In the genomic region with DNA sequence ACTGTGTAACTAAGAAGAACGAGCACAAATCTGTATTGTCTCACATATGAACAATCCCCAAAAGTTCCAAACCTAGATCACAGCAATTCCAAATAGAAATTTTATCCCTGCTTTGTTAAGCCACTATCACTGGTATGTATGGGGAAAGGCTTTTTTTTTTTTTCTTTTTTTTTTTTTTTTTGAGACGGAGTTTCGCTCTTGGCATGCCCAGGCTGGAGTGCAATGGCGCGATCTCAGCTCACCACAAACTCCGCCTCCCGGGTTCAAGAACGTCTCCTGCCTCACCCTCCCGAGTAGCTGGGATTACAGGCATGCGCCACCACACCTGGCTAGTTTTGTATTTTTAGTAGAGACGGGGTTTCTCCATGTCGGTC, we compare ENCODE assay signal across 8 cellular contexts. TPM values are rescaled to one million over a fixed set of nuclear protein-coding genes. Genes with fewer than 3 reads are reported as not detected.
DNase-seq lines count a peak whose midpoint lies in the region; ATAC-seq and TF ChIP-seq lines count a peak whose summit lies in the region.
"Not testable (repeated sequence)": the region's sequence is repeated elsewhere in the genome, so short reads cannot be mapped to it uniquely, and the experiment has no call there.

No MANE protein-coding gene starts in this region.

- H3K4me1 Mint-ChIP-seq in CD14-positive monocyte (peaks cover 14% of the 10 kb centered on the region), HFFc6 (ENCODE audit: low read depth) (peaks cover 37% of the 10 kb centered on the region)
- H3K4me1 Mint-ChIP-seq in activated T-cell treated with anti-CD3 and anti-CD28 coated beads, Interleukin-2, amount 50 U/mL, for 24 hours (ENCODE audit: low read depth) = peaks cover 44% of the 10 kb centered on the region

- H3F3A ChIP-seq in neural cell (ENCODE audit: insufficient read depth, low read length, poor library complexity, severe bottlenecking) = not testable (repeated sequence)

- H3K4me2 ChIP-seq in neural cell (ENCODE audit: low read length) = peak overlapping the region; percentile 69

- H3K36me3 Mint-ChIP-seq in CD14-positive monocyte (peaks cover 20 to 29% of the 10 kb centered on the region in 2 donors), HFFc6 (ENCODE audit: low read depth) (peaks cover 17% of the 10 kb centered on the region; the same call in 1 of the 2 replicates)
- peaks cover 53% of the 10 kb centered on the region for H3K36me3 Mint-ChIP-seq in activated T-cell treated with anti-CD3 and anti-CD28 coated beads, Interleukin-2, amount 50 U/mL, for 24 hours (ENCODE audit: low read depth)

- not testable (repeated sequence) for H3K9me3 ChIP-seq in neural cell (ENCODE audit: low read length)

- H3K9me3 Mint-ChIP-seq in CD14-positive monocyte; HFFc6; activated T-cell treated with anti-CD3 and anti-CD28 coated beads, Interleukin-2, amount 50 U/mL, for 24 hours: not testable (repeated sequence)

- peak overlapping the region in 45 of 59 donors; percentile 49 to 97 (median 89) for H3K27ac ChIP-seq in dorsolateral prefrontal cortex
- H3K27ac ChIP-seq in neural cell (ENCODE audit: low read length) = peak overlapping the region; percentile 92

- H2AFZ ChIP-seq in neural cell (ENCODE audit: low read depth, low read length) = not testable (repeated sequence)

- peaks cover 17% of the 10 kb centered on the region for H3K79me2 ChIP-seq in neural cell (replicated peaks; ENCODE audit: insufficient read depth, low read length)

- not testable (repeated sequence) for DNase-seq in CD14-positive monocyte (ENCODE audit: low spot score); HFFc6; activated T-cell treated with anti-CD3 and anti-CD28 coated beads, Interleukin-2, amount 50 U/mL, for 24 hours; dorsolateral prefrontal cortex
- DNase-seq in OCI-M1 (lab: John Stamatoyannopoulos, UW) = peak; percentile 46
- DNase-seq in stimulated activated naive CD8-positive, alpha-beta T cell treated with anti-CD3 and anti-CD28 coated beads, Interleukin-15, Interleukin-2, amounts not matched to agents 100 U/mL and 50 U/mL, for 24 hours = peak; percentile 28

- H3K27me3 ChIP-seq in dorsolateral prefrontal cortex; neural cell (ENCODE audit: insufficient read depth, low read depth, low read length): not testable (repeated sequence)

- H3K4me3 Mint-ChIP-seq in CD14-positive monocyte (peak overlapping the region; percentile 91 to 94), HFFc6 (peak overlapping the region; percentile 99)
- peak overlapping the region; percentile 99 for H3K4me3 Mint-ChIP-seq in activated T-cell treated with anti-CD3 and anti-CD28 coated beads, Interleukin-2, amount 50 U/mL, for 24 hours

- intact Hi-C loops in CD14-positive monocyte (cut with micrococcal nuclease) (loop anchor here in 1 of 2 donors (5.0 kb wide), 1 partner anchor 428 kb away; a partner anchor contains a TSS), dorsolateral prefrontal cortex (cut with DNase I) (loop anchor here in 1 of 2 donors (1.0 kb wide), 1 partner anchor 427 kb away; a partner anchor contains a TSS)

- not testable (repeated sequence) for TF ChIP-seq CTCF in CD14-positive monocyte (IDR thresholded peaks at IDR 0.05); HFFc6 (IDR thresholded peaks at IDR 0.05); dorsolateral prefrontal cortex (IDR thresholded peaks at IDR 0.05 in 54 of 56, conservative IDR thresholded peaks at IDR 0.05 in 2 of 56; ENCODE audit: low read depth in 1 of 56, partially characterized antibody in 56 of 56); neural cell (IDR thresholded peaks at IDR 0.05; ENCODE audit: poor library complexity, severe bottlenecking)

- not testable (repeated sequence) for ATAC-seq in stimulated activated naive CD8-positive, alpha-beta T cell treated with anti-CD3 and anti-CD28 coated beads, Interleukin-15, Interleukin-2, amounts not matched to agents 100 U/mL and 50 U/mL, for 24 hours

- peak overlapping the region; percentile 96 to 99 (median 97) for H3K27ac Mint-ChIP-seq in CD14-positive monocyte
- peak overlapping the region; percentile 98 for H3K27ac Mint-ChIP-seq in HFFc6
- peak overlapping the region; percentile 99 for H3K27ac Mint-ChIP-seq in activated T-cell treated with anti-CD3 and anti-CD28 coated beads, Interleukin-2, amount 50 U/mL, for 24 hours

- H3K9ac ChIP-seq in neural cell (ENCODE audit: low read length) = peak overlapping the region; percentile 91

- H4K20me1 ChIP-seq in neural cell (ENCODE audit: insufficient read depth) = not testable (repeated sequence)

- not testable (repeated sequence) for H3K27me3 Mint-ChIP-seq in CD14-positive monocyte (ENCODE audit: low read depth in 3 of 3); HFFc6 (ENCODE audit: insufficient read depth); activated T-cell treated with anti-CD3 and anti-CD28 coated beads, Interleukin-2, amount 50 U/mL, for 24 hours

- TF ChIP-seq EP300 in neural cell (conservative IDR thresholded peaks at IDR 0.05; ENCODE audit: poor library complexity, severe bottlenecking) = not testable (repeated sequence)

- H3K9me2 ChIP-seq in neural cell (ENCODE audit: insufficient read depth, low read length) = not testable (repeated sequence)

- TF ChIP-seq RAD21 in neural cell (conservative IDR thresholded peaks at IDR 0.05) = not testable (repeated sequence)

- H3K36me3 ChIP-seq in neural cell (ENCODE audit: insufficient read depth, low read length) = not testable (repeated sequence)

- H3K4me3 ChIP-seq in dorsolateral prefrontal cortex (peak overlapping the region; percentile 68 to 98 (median 87)), iPS-11a (ENCODE audit: low read depth, low read length) (peak overlapping the region; percentile 93), neural cell (ENCODE audit: low read length) (peak overlapping the region; percentile 90)

RNA-seq across cellular contexts. Expression of a gene that starts 0.8 kb away (rescaled TPM):
- polyA plus RNA-seq in CD14-positive monocyte (10 to 100 TPM; 17.9 to 20.9 TPM), neural cell (45.6 and 46.4 TPM in 2 replicates)
- total RNA-seq in HFFc6 (2021; fragmentation: NEBNext Ultra II Directional; extraction: Animal tissue kit (Norgen Biotek cat#: 25700)) = 10 to 100 TPM; 29.1 to 34.9 (median 33.3) TPM
- total RNA-seq in dorsolateral prefrontal cortex = 10 to 100 TPM; 24.1 to 53.7 (median 35.7) TPM
- 49.9 and 56.7 TPM in 2 replicates for polyA minus RNA-seq in neural cell

RNA-seq across cellular contexts. Expression of a gene that starts 24.4 kb away (rescaled TPM):
- polyA plus RNA-seq in CD14-positive monocyte (10 to 100 TPM; 73.3 to 93.6 TPM), neural cell (470 and 547 TPM in 2 replicates)
- total RNA-seq in HFFc6 (2021; fragmentation: NEBNext Ultra II Directional; extraction: Animal tissue kit (Norgen Biotek cat#: 25700)) = 100 to 1,000 TPM; 118 to 171 (median 140) TPM
- 100 to 1,000 TPM; 114 to 424 (median 207) TPM for total RNA-seq in dorsolateral prefrontal cortex
- 343 and 370 TPM in 2 replicates for polyA minus RNA-seq in neural cell
